ENCODE assay signal across 22 cellular contexts in the genomic region with DNA sequence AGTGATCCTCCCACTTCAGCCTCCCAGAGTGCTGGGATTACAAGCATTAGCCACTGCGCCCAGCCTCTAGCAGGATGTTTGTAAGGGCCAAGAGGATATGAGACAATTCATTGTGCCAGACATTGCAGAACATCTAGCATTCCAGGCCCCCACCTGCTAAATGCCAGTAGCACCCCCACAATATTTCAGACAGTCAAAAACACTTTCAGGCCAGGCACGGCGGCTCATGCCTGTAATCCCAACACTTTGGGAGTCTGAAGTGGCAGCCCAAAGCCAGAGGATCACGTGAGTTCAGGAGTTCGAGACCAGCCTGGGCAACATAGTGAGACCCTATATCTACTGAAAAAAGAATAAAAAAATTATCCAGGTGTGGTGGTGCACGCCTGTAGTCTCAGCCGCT. TPM values are rescaled to one million over a fixed set of nuclear protein-coding genes. Genes with fewer than 3 reads are reported as not detected.
"Had no signal": no experiment of that assay in that cellular context is flagged by ENCODE, and none has a peak within 500 bp of the region (broad histone marks: within the 10 kb centered on the region; RNA-seq: fewer than 3 reads in every experiment).

No MANE protein-coding gene starts in this region.

- ATAC-seq: effector memory CD8-positive, alpha-beta T cell; mucosa of descending colon; psoas muscle; right cardiac atrium; stimulated activated memory B cell treated with anti-CD40 and anti-IgM and Interleukin-4, amounts not matched to agents 10 μg/mL and 1 μg/mL and 100 μg/mL, for 72 hours; upper lobe of right lung had no signal

- H3K27ac Mint-ChIP-seq: effector memory CD8-positive, alpha-beta T cell; immature natural killer cell; mesothelial cell of epicardium; nephron; neural progenitor cell; stimulated activated memory B cell treated with anti-CD40 and anti-IgM and Interleukin-4, amounts not matched to agents 10 μg/mL and 1 μg/mL and 100 μg/mL, for 72 hours had no signal

- H3K9me3 Mint-ChIP-seq: effector memory CD8-positive, alpha-beta T cell; immature natural killer cell; mesothelial cell of epicardium; naive B cell; nephron; neural progenitor cell; stimulated activated memory B cell treated with anti-CD40 and anti-IgM and Interleukin-4, amounts not matched to agents 10 μg/mL and 1 μg/mL and 100 μg/mL, for 72 hours; stimulated activated naive CD8-positive, alpha-beta T cell treated with anti-CD3 and anti-CD28 coated beads, Interleukin-15, Interleukin-2, amounts not matched to agents 100 ng/mL and 50 ng/mL, for 24 hours had no signal

- H3K27me3 Mint-ChIP-seq: effector memory CD8-positive, alpha-beta T cell; naive B cell; stimulated activated memory B cell treated with anti-CD40 and anti-IgM and Interleukin-4, amounts not matched to agents 10 μg/mL and 1 μg/mL and 100 μg/mL, for 72 hours; stimulated activated naive CD8-positive, alpha-beta T cell treated with anti-CD3 and anti-CD28 coated beads, Interleukin-15, Interleukin-2, amounts not matched to agents 100 ng/mL and 50 ng/mL, for 24 hours had no signal

- H3K4me3 Mint-ChIP-seq: effector memory CD8-positive, alpha-beta T cell; immature natural killer cell; mesothelial cell of epicardium; naive B cell; nephron; neural progenitor cell; stimulated activated memory B cell treated with anti-CD40 and anti-IgM and Interleukin-4, amounts not matched to agents 10 μg/mL and 1 μg/mL and 100 μg/mL, for 72 hours; stimulated activated naive CD8-positive, alpha-beta T cell treated with anti-CD3 and anti-CD28 coated beads, Interleukin-15, Interleukin-2, amounts not matched to agents 100 ng/mL and 50 ng/mL, for 24 hours had no signal

- H3K4me1 Mint-ChIP-seq: mesothelial cell of epicardium, neural progenitor cell had no signal

- DNase-seq: colonic mucosa; effector memory CD8-positive, alpha-beta T cell; erythroblast; hypothalamus; immature natural killer cell; mesenchymal stem cell; mucosa of descending colon; naive B cell; psoas muscle; right cardiac atrium; sigmoid colon; spleen; stimulated activated CD4-positive, alpha-beta T cell treated with anti-CD3 and anti-CD28 coated beads, Interleukin-4, amount 100 ng/mL, for 4 hours; upper lobe of right lung had no signal

RNA-seq across cellular contexts. Expression of a gene that starts 19.6 kb away (rescaled TPM):
- total RNA-seq: chondrocyte, skeletal muscle tissue, vagina had no signal
